Comparison of ENCODE assay signal across 19 cellular contexts in the genomic region with DNA sequence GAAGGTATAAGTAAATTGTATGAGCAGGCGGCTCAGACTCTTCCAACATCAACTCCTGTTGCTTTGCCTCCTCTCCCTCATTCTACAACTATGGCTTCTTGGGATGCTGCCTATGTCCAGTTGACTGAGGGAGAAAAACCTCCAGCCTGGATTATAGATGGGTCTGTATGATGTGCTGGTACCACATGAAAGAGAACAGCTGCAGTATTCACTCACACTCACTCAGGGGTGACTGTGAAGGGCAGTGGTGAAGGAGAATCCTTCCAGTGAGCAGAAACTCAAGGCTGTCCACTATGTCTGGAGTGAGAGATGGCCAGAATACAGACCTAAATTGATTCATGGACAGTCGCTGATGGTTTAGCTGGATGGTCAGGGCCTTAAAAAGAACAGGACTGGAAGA. TPM values are rescaled to one million over a fixed set of nuclear protein-coding genes. Genes with fewer than 3 reads are reported as not detected.
"Had no signal": no experiment of that assay in that cellular context is flagged by ENCODE, and none has a peak within 500 bp of the region (broad histone marks: within the 10 kb centered on the region; RNA-seq: fewer than 3 reads in every experiment).

No MANE protein-coding gene starts in this region.

- DNase-seq: activated CD4-positive, alpha-beta T cell treated with anti-CD3 and anti-CD28 coated beads for 1 hour; activated CD4-positive, alpha-beta T cell treated with anti-CD3 and anti-CD28 coated beads, Interleukin-2, amount 50 U/mL, for 1 hour; activated gamma-delta T cell treated with Interleukin-2 at 50 U/mL for 16 hours; activated T-cell treated with anti-CD3 and anti-CD28 coated beads, Interleukin-2, amount 50 U/mL, for 1 hour; dermis blood vessel endothelial cell; effector memory CD4-positive, alpha-beta T cell; naive thymus-derived CD8-positive, alpha-beta T cell; retina; stimulated activated CD4-positive, alpha-beta T cell treated with anti-CD3 and anti-CD28 coated beads, Interleukin-4, amount 100 ng/mL, for 24 hours; stimulated activated naive CD8-positive, alpha-beta T cell treated with anti-CD3 and anti-CD28 coated beads, Interleukin-15, Interleukin-2, amounts not matched to agents 100 U/mL and 50 U/mL, for 24 hours; T-helper 1 cell; tibial artery had no signal

- H3K27ac ChIP-seq: esophagus muscularis mucosa, tibial artery had no signal

- H3K36me3 Mint-ChIP-seq: activated naive CD4-positive, alpha-beta T cell treated with anti-CD3 and anti-CD28 coated beads, Interleukin-2, amount 50 U/mL, for 72 hours; naive thymus-derived CD8-positive, alpha-beta T cell had no signal

- H3K9me3 Mint-ChIP-seq: activated naive CD4-positive, alpha-beta T cell treated with anti-CD3 and anti-CD28 coated beads, Interleukin-2, amount 50 U/mL, for 72 hours; naive thymus-derived CD8-positive, alpha-beta T cell had no signal

- H3K27ac Mint-ChIP-seq: activated naive CD4-positive, alpha-beta T cell treated with anti-CD3 and anti-CD28 coated beads, Interleukin-2, amount 50 U/mL, for 72 hours; progenitor cell of endocrine pancreas had no signal

- H3K36me3 ChIP-seq: esophagus muscularis mucosa, tibial artery had no signal

- H3K9me3 ChIP-seq: esophagus muscularis mucosa, tibial artery had no signal

- H3K4me3 ChIP-seq: esophagus muscularis mucosa, lung, tibial artery had no signal

RNA-seq across cellular contexts. Expression of a gene that starts 1.7 kb away (rescaled TPM):
- total RNA-seq: activated naive CD4-positive, alpha-beta T cell treated with anti-CD3 and anti-CD28 coated beads, Interleukin-2, amount 50 U/mL, for 72 hours; cardiac septum; mesenteric fat pad; osteoblast had no signal
- polyA plus RNA-seq: naive thymus-derived CD8-positive, alpha-beta T cell had no signal
